Comparison of ENCODE assay signal across 1 cellular context in genomic region chr1:10509823-10510509, GRCh38.
TF ChIP-seq lines count a peak whose summit lies in the region.

No MANE protein-coding gene starts in this region.

TF ChIP-seq in GM12878, 131 proteins besides CTCF, POLR2A, EP300 and RAD21:
- TF ChIP-seq BHLHE40 (IDR thresholded peaks at IDR 0.05; ENCODE audit: borderline replicate concordance in 1 of 2, low read depth in 2 of 2, low read length in 1 of 2) (peak in 1 of 2 experiments; percentile 55; a peak in 1 of 4 replicates), SUZ12 (IDR thresholded peaks at IDR 0.05; ENCODE audit: unreplicated experiment) (no peak)
